In the genomic region with DNA sequence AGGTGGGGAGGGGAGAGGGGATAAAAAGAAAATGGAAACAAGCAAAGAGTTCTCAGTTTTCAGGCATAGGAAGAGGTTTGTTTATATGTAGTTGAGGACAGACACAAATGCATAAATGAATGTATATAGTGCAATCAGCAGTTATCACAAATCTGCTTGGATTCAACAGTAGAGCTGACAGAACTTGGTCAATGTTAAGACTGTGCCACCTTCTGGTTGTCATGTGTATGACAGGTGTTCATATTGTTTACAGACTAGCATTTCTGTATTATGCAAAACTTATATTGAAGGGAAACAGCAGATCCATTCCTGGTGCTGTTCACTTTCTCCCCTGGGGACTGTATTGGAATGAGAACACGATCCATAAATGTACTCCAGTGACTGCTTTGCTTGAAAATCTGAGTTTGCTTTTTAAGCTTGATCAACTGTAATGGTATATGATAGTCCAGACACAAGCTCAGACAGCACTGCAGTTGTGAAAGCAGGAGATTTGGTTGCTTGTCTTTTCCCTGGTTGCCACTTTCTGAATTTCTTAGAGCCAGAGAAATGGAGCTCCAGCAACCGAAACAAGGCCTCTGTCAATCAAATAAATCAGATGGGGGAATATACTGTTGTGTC, we compare ENCODE assay signal across 8 cellular contexts.
DNase-seq lines count a peak whose midpoint lies in the region; ATAC-seq and TF ChIP-seq lines count a peak whose summit lies in the region.

No MANE protein-coding gene starts in this region.

- CTCF ChIA-PET in CD4-positive, alpha-beta memory T cell (lab: Charles Lee; ENCODE audit: partially characterized antibody): interaction anchor here (0.7 to 2.7 kb wide), 10 partner anchors 9 to 847 kb away, joined by 3 to 86 read pairs (median 4); no protein-coding TSS in a partner anchor

- no peaks in the 10 kb centered on the region for H3K4me1 Mint-ChIP-seq in CD4-positive, alpha-beta memory T cell
- no peaks in the 10 kb centered on the region for H3K4me1 Mint-ChIP-seq in naive thymus-derived CD8-positive, alpha-beta T cell

- no peaks in the 10 kb centered on the region for H3K36me3 Mint-ChIP-seq in CD4-positive, alpha-beta memory T cell
- H3K36me3 Mint-ChIP-seq in naive thymus-derived CD8-positive, alpha-beta T cell: no peaks in the 10 kb centered on the region

- intact Hi-C loops in CD4-positive, alpha-beta memory T cell (cut with micrococcal nuclease): loop anchor here (1.0 to 5.0 kb wide), 3 partner anchors 413 to 841 kb away; no protein-coding TSS in a partner anchor

- H3K4me3 Mint-ChIP-seq in CD4-positive, alpha-beta memory T cell: no peak overlapping the region
- H3K4me3 Mint-ChIP-seq in naive thymus-derived CD8-positive, alpha-beta T cell: no peak overlapping the region

- no peak overlapping the region for H3K27ac ChIP-seq in CD4-positive, alpha-beta memory T cell (ENCODE audit: low read depth, low read length)
- no peak overlapping the region for H3K27ac ChIP-seq in coronary artery

- no peaks in the 10 kb centered on the region for H3K9me3 ChIP-seq in CD4-positive, alpha-beta memory T cell (ENCODE audit: control insufficient read depth in 1 of 2, low read length in 2 of 2)

- H3K27me3 Mint-ChIP-seq in CD4-positive, alpha-beta memory T cell: peaks cover 0 to 12% of the 10 kb centered on the region in 2 donors
- H3K27me3 Mint-ChIP-seq in naive thymus-derived CD8-positive, alpha-beta T cell: peaks cover 11 to 17% (median 13%) of the 10 kb centered on the region in 5 donors

- H3K27ac Mint-ChIP-seq in CD4-positive, alpha-beta memory T cell: no peak overlapping the region
- H3K27ac Mint-ChIP-seq in naive thymus-derived CD8-positive, alpha-beta T cell: no peak overlapping the region

- peak; percentile 88 for ATAC-seq in GM18499 (IDR thresholded peaks at IDR 0.05; ENCODE audit: insufficient read depth, unreplicated experiment)
- peak; percentile 92 for ATAC-seq in HG02763 (IDR thresholded peaks at IDR 0.05; ENCODE audit: unreplicated experiment)
- ATAC-seq in naive thymus-derived CD8-positive, alpha-beta T cell: peak; percentile 59 to 62

- H3K9me3 Mint-ChIP-seq in CD4-positive, alpha-beta memory T cell: no peaks in the 10 kb centered on the region
- no peaks in the 10 kb centered on the region for H3K9me3 Mint-ChIP-seq in naive thymus-derived CD8-positive, alpha-beta T cell

- no peak overlapping the region for H3K4me3 ChIP-seq in CD4-positive, alpha-beta memory T cell (ENCODE audit: low read length in 2 of 2)
- no peak overlapping the region for H3K4me3 ChIP-seq in coronary artery

- POLR2A ChIA-PET in CD4-positive, alpha-beta memory T cell (lab: Charles Lee; ENCODE audit: partially characterized antibody): no interaction called here
- POLR2A ChIA-PET in naive thymus-derived CD8-positive, alpha-beta T cell (lab: Charles Lee): no interaction called here

- TF ChIP-seq CTCF in coronary artery (IDR thresholded peaks at IDR 0.05): no peak

- H3K36me3 ChIP-seq in CD4-positive, alpha-beta memory T cell (ENCODE audit: insufficient read depth, low read length): no peaks in the 10 kb centered on the region

- no peaks in the 10 kb centered on the region for H3K4me1 ChIP-seq in CD4-positive, alpha-beta memory T cell (ENCODE audit: insufficient read depth, low read length)

- H3K27me3 ChIP-seq in CD4-positive, alpha-beta memory T cell (ENCODE audit: insufficient read depth, low read length): no peaks in the 10 kb centered on the region

- peak in 4 of 5 donors; percentile 30 to 43 (median 42) for DNase-seq in CD4-positive, alpha-beta memory T cell
- peak; percentile 43 for DNase-seq in NCI-H1048 (lab: John Stamatoyannopoulos, UW)
- peak; percentile 68 for DNase-seq in SW480 (ENCODE audit: low spot score)
- peak; percentile 27 for DNase-seq in epidermal melanocyte (ENCODE audit: insufficient read length, low spot score)
- peak in 8 of 10 donors; percentile 12 to 65 (median 40) for DNase-seq in naive thymus-derived CD8-positive, alpha-beta T cell
- no peak for DNase-seq in coronary artery (ENCODE audit: low spot score)
